8 cellular contexts compared by ENCODE assay signal in the genomic region with DNA sequence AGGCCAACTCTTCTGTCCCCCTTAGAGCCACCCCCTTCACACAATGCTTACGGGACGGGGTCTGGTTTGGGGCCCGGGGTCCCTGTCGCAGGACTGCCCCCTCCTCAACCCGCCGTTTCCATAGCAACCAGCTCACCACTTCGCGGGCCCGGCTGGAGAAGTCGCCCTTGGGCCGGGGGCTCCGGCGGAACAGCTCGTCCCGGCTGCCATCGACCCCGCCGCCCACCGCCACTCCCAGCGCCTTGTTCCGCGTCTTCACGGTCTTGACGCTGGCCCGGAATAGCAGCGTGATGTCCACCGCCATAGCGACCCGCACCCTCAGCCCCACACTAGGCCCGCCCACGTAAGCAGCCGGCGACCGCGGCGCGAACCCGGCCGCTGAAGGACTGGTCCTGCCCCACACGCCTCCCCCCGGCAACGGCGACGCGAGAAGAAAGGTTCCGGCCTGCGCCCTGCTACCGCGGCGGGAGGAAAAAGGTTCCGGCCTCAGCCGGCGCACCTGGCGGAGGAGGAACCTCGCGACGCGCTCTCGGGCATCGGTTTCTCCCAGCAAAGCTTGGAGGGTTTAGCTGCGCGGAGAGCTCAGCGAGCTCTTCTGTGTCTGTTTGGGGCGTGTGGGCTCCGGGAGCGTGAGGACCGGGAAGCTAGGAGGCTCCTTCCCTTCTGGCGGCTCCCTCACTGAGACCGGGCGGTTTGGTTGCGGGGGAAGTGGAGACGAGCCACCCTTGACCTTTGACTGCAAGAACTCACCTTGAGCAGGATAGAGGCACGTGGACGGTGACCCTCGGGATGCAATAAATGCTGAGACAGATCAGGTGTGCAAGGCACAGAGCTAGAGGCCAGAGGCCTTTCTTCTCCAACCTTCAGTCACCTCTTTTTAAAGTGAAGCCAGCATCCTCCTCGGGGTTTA. TPM values are rescaled to one million over a fixed set of nuclear protein-coding genes. Genes with fewer than 3 reads are reported as not detected.
DNase-seq lines count a peak whose midpoint lies in the region; ATAC-seq and TF ChIP-seq lines count a peak whose summit lies in the region.

A gene (minus strand): TSS at position 388 of the 910 bp plus-strand sequence. CDS start 84 bp downstream, at position 304.

- H3K4me1 ChIP-seq in testis = peaks cover 16% of the 10 kb centered on the region

- peak; percentile 87 for DNase-seq in HEK293T (ENCODE audit: extremely low spot score)
- peak; percentile 67 for DNase-seq in MV-4-11 (lab: John Stamatoyannopoulos, UW)
- DNase-seq in glomerular endothelial cell (ENCODE audit: extremely low read depth, low read depth, low spot score) = peak; percentile 29
- DNase-seq in omental fat pad (ENCODE audit: low spot score) = peak; percentile 58
- DNase-seq in testis = peak; percentile 81

- H3K4me3 Mint-ChIP-seq in activated naive CD4-positive, alpha-beta T cell treated with anti-CD3 and anti-CD28 coated beads, Interleukin-2, amount 50 U/mL, for 24 hours = peak within 1 kb of the TSS; percentile 98

- H3K9me3 ChIP-seq in testis = no peaks in the 10 kb centered on the region

- peak within 1 kb of the TSS; percentile 88 to 89 for H3K27ac ChIP-seq in testis

- ATAC-seq in SK-N-SH treated with all-trans-retinoic acid at 6 μM for 48 hours (peak; percentile 99), omental fat pad (ENCODE audit: low FRiP score) (peak; percentile 97)

- peaks cover 64% of the 10 kb centered on the region for H3K4me1 Mint-ChIP-seq in activated naive CD4-positive, alpha-beta T cell treated with anti-CD3 and anti-CD28 coated beads, Interleukin-2, amount 50 U/mL, for 24 hours

- peaks cover 2% of the 10 kb centered on the region for H3K36me3 Mint-ChIP-seq in activated naive CD4-positive, alpha-beta T cell treated with anti-CD3 and anti-CD28 coated beads, Interleukin-2, amount 50 U/mL, for 24 hours

- intact Hi-C loops in testis (cut with DNase I; ENCODE audit: low total_unique reads) = no loop called here

- no peaks in the 10 kb centered on the region for H3K27me3 ChIP-seq in testis

- H3K9me3 Mint-ChIP-seq in activated naive CD4-positive, alpha-beta T cell treated with anti-CD3 and anti-CD28 coated beads, Interleukin-2, amount 50 U/mL, for 24 hours = no peaks in the 10 kb centered on the region

- H3K27ac Mint-ChIP-seq in activated naive CD4-positive, alpha-beta T cell treated with anti-CD3 and anti-CD28 coated beads, Interleukin-2, amount 50 U/mL, for 24 hours = peak within 1 kb of the TSS; percentile 94

- no peaks in the 10 kb centered on the region for H3K27me3 Mint-ChIP-seq in activated naive CD4-positive, alpha-beta T cell treated with anti-CD3 and anti-CD28 coated beads, Interleukin-2, amount 50 U/mL, for 24 hours

- TF ChIP-seq POLR2A in testis (IDR thresholded peaks at IDR 0.05) = no peak

- TF ChIP-seq CTCF in omental fat pad (IDR thresholded peaks at IDR 0.05) (no peak), testis (IDR thresholded peaks at IDR 0.05) (peak in 1 of 3 experiments; percentile 26)

- POLR2A ChIA-PET in HEK293T (lab: Yijun Ruan, JAX) = interaction anchor here (0.9 to 2.2 kb wide), 17 partner anchors 11 to 200 kb away, joined by 3 to 14 read pairs (median 5); no protein-coding TSS in a partner anchor

- 1 to 2% methylated on average over 8 to 75 of the region's 76 CpGs for WGBS in testis, 2 donors

- peak within 1 kb of the TSS; percentile 83 for H3K4me3 ChIP-seq in GM08714 (ENCODE audit: low read length)
- H3K4me3 ChIP-seq in testis = peak within 1 kb of the TSS; percentile 96

- CTCF ChIA-PET in HEK293T (lab: Yijun Ruan, JAX) = interaction anchor here (1.0 to 1.1 kb wide), 2 partner anchors 22 to 63 kb away, joined by 3 to 5 read pairs; no protein-coding TSS in a partner anchor

- no peaks in the 10 kb centered on the region for H3K36me3 ChIP-seq in testis (ENCODE audit: low read depth, missing control alignments)

TF ChIP-seq in HEK293T, 16 proteins besides CTCF, POLR2A, EP300 and RAD21:
- no peak for TF ChIP-seq FOXA1 (IDR thresholded peaks at IDR 0.05)
- TF ChIP-seq LEF1 (IDR thresholded peaks at IDR 0.05; ENCODE audit: borderline replicate concordance) = peak; percentile 29; the same call in 1 of the 2 replicates
- peak; percentile 91 for TF ChIP-seq L3MBTL2 (conservative IDR thresholded peaks at IDR 0.05)
- TF ChIP-seq FOXM1 (IDR thresholded peaks at IDR 0.05; ENCODE audit: borderline replicate concordance) = peak; percentile 72; the same call in 1 of the 2 replicates
- peak; percentile 42; the same call in 1 of the 2 replicates for TF ChIP-seq ELF4 (IDR thresholded peaks at IDR 0.05)
- peak; percentile 96 for TF ChIP-seq CTBP1 (IDR thresholded peaks at IDR 0.05; ENCODE audit: borderline replicate concordance)
- TF ChIP-seq SP1 (IDR thresholded peaks at IDR 0.05) = no peak

TF ChIP-seq in SK-N-SH treated with all-trans-retinoic acid at 6 μM for 48 hours, 23 proteins besides CTCF, POLR2A, EP300 and RAD21:
- TF ChIP-seq, protein P1, sequence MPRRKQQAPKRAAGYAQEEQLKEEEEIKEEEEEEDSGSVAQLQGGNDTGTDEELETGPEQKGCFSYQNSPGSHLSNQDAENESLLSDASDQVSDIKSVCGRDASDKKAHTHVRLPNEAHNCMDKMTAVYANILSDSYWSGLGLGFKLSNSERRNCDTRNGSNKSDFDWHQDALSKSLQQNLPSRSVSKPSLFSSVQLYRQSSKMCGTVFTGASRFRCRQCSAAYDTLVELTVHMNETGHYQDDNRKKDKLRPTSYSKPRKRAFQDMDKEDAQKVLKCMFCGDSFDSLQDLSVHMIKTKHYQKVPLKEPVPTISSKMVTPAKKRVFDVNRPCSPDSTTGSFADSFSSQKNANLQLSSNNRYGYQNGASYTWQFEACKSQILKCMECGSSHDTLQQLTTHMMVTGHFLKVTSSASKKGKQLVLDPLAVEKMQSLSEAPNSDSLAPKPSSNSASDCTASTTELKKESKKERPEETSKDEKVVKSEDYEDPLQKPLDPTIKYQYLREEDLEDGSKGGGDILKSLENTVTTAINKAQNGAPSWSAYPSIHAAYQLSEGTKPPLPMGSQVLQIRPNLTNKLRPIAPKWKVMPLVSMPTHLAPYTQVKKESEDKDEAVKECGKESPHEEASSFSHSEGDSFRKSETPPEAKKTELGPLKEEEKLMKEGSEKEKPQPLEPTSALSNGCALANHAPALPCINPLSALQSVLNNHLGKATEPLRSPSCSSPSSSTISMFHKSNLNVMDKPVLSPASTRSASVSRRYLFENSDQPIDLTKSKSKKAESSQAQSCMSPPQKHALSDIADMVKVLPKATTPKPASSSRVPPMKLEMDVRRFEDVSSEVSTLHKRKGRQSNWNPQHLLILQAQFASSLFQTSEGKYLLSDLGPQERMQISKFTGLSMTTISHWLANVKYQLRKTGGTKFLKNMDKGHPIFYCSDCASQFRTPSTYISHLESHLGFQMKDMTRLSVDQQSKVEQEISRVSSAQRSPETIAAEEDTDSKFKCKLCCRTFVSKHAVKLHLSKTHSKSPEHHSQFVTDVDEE (CRISPR knock-in tag; IDR thresholded peaks at IDR 0.05) = peak; percentile 80; the same call in 1 of the 2 replicates
- TF ChIP-seq ZNF565 (CRISPR knock-in tag; conservative IDR thresholded peaks at IDR 0.05; ENCODE audit: low read depth) (no peak), ARNTL (CRISPR knock-in tag; IDR thresholded peaks at IDR 0.05; ENCODE audit: borderline replicate concordance, low read depth) (no peak), ZFP3 (CRISPR knock-in tag; IDR thresholded peaks at IDR 0.05) (peak; percentile 86), RARB (CRISPR knock-in tag; IDR thresholded peaks at IDR 0.05) (0 out of 2 replicates have a peak, but pooled peaks have one; percentile 19), GLIS3 (CRISPR knock-in tag; IDR thresholded peaks at IDR 0.05) (0 out of 2 replicates have a peak, but pooled peaks have one; percentile 41), TCF4 (CRISPR knock-in tag; IDR thresholded peaks at IDR 0.05; ENCODE audit: borderline replicate concordance) (peak; percentile 42; the same call in 1 of the 2 replicates)
- TF ChIP-seq, protein P2, sequence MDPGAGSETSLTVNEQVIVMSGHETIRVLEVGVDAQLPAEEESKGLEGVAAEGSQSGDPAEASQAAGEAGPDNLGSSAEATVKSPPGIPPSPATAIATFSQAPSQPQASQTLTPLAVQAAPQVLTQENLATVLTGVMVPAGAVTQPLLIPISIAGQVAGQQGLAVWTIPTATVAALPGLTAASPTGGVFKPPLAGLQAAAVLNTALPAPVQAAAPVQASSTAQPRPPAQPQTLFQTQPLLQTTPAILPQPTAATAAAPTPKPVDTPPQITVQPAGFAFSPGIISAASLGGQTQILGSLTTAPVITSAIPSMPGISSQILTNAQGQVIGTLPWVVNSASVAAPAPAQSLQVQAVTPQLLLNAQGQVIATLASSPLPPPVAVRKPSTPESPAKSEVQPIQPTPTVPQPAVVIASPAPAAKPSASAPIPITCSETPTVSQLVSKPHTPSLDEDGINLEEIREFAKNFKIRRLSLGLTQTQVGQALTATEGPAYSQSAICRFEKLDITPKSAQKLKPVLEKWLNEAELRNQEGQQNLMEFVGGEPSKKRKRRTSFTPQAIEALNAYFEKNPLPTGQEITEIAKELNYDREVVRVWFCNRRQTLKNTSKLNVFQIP (CRISPR knock-in tag; IDR thresholded peaks at IDR 0.05; ENCODE audit: borderline replicate concordance, low read depth) = peak; percentile 81; the same call in 1 of the 2 replicates

RNA-seq across cellular contexts. Expression of the gene that starts here (rescaled TPM):
- total RNA-seq in glomerular endothelial cell (24.0 and 26.4 TPM in 2 replicates), omental fat pad (10 to 100 TPM; 17.7 to 30.1 (median 23.0) TPM), testis (10 to 100 TPM; 53.5 to 55.0 TPM)
- 111 TPM for polyA plus RNA-seq in testis (ENCODE audit: insufficient read depth, low read depth, low replicate concordance)

Comparison
In these comparisons a context has a peak if more than half of its experiments do, and no peak if none do; other contexts are left out.
1. Peak in every context shown above with its lines: DNase-seq, ATAC-seq, H3K4me3 ChIP-seq and H3K27ac ChIP-seq.
2. DNase-seq: peak in every context shown above with its lines; median percentile 87 in HEK293T; 81 in testis; 67 in MV-4-11; 58 in omental fat pad; 29 in glomerular endothelial cell.